Comparison of ENCODE assay signal across 18 cellular contexts in the genomic region with DNA sequence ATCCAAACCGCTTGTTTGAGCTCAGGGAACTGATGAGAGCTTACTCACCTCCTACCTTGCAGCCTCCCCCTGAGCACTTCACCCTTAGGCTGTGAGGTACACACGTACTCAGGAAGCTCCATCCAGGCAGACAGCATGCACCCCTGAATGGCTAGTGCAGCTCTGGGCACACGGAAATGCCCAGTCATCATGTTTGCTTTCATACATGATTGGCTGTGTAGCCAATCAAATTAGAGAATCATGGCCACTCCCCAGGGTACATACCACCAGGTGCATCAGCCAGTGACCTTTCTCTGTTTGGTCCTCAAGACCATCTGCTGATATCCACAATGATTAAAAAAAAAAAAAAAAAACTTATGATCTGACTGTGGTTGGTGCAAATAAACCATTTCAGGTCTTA. TPM values are rescaled to one million over a fixed set of nuclear protein-coding genes. Genes with fewer than 3 reads are reported as not detected.
DNase-seq lines count a peak whose midpoint lies in the region; TF ChIP-seq lines count a peak whose summit lies in the region.
"Had no signal": no experiment of that assay in that cellular context is flagged by ENCODE, and none has a peak within 500 bp of the region (broad histone marks: within the 10 kb centered on the region; RNA-seq: fewer than 3 reads in every experiment).

No MANE protein-coding gene starts in this region.

- DNase-seq in NCI-H748 (lab: John Stamatoyannopoulos, UW; ENCODE audit: unreplicated experiment) (peak; percentile 79), NCI-H748 treated with DMSO at 0.1 percent for 48 hours (lab: John Stamatoyannopoulos, UW) (no peak), SHP77 (lab: John Stamatoyannopoulos, UW) (peak; percentile 93 to 96), epithelial cell of esophagus (ENCODE audit: low read depth) (peak; percentile 27), stomach (no peak), progenitor cell of endocrine pancreas (ENCODE audit: low spot score, unreplicated experiment) (no peak), LoVo (ENCODE audit: low spot score) (no peak)
- DNase-seq in stimulated activated CD4-positive, alpha-beta T cell treated with anti-CD3 and anti-CD28 coated beads, Interleukin-1b, Interleukin-23, amount 100 ng/mL, for 48 hours: no peak
- DNase-seq: DND-41; GF-D8; H9; NCI-H187; NCI-H446; NK-92 treated with Interleukin-12 subunit alpha and Interleukin-12 subunit beta, amount 100 ng/mL, for 24 hours; OCI-M1; RPMI8226; T-cell had no signal

- no peaks in the 10 kb centered on the region for H3K9me3 Mint-ChIP-seq in progenitor cell of endocrine pancreas (ENCODE audit: low read depth)
- H3K9me3 Mint-ChIP-seq: H9 had no signal

- H3K4me3 ChIP-seq in epithelial cell of esophagus (ENCODE audit: low read length): no peak overlapping the region
- no peak overlapping the region for H3K4me3 ChIP-seq in stomach

- H3K9me3 ChIP-seq in stomach: no peaks in the 10 kb centered on the region

- peaks cover 10% of the 10 kb centered on the region for H3K36me3 Mint-ChIP-seq in progenitor cell of endocrine pancreas (ENCODE audit: insufficient read depth)
- H3K36me3 Mint-ChIP-seq: CD14-positive monocyte, T-cell had no signal

- peak overlapping the region; percentile 3 to 83 (median 57) for H3K27ac ChIP-seq in stomach

- peaks cover 18 to 56% (median 48%) of the 10 kb centered on the region in 4 donors for H3K4me1 ChIP-seq in stomach

- TF ChIP-seq EP300 in stomach (IDR thresholded peaks at IDR 0.05): no peak

- intact Hi-C loops in stomach (cut with DNase I; ENCODE audit: low total_unique reads): no loop called here

- H3K27me3 Mint-ChIP-seq in progenitor cell of endocrine pancreas: no peaks in the 10 kb centered on the region

- 44 to 67% (median 52%) methylated on average over 3 of the region's 3 CpGs for WGBS in stomach, 5 donors

- H3K4me3 Mint-ChIP-seq in progenitor cell of endocrine pancreas (ENCODE audit: low read depth): no peak overlapping the region
- H3K4me3 Mint-ChIP-seq: CD14-positive monocyte, H9, T-cell had no signal

- peaks cover 38% of the 10 kb centered on the region for H3K4me1 Mint-ChIP-seq in progenitor cell of endocrine pancreas (ENCODE audit: low read depth)
- H3K4me1 Mint-ChIP-seq: CD14-positive monocyte, T-cell had no signal

- H3K27me3 ChIP-seq in stomach: no peaks in the 10 kb centered on the region

- TF ChIP-seq POLR2A in stomach (IDR thresholded peaks at IDR 0.05): no peak

- H3K27ac Mint-ChIP-seq in progenitor cell of endocrine pancreas: no peak overlapping the region
- H3K27ac Mint-ChIP-seq: CD14-positive monocyte, H9, T-cell had no signal

- TF ChIP-seq CTCF in epithelial cell of esophagus (IDR thresholded peaks at IDR 0.05; ENCODE audit: insufficient read depth, low read depth, low read length, missing control alignments) (no peak), stomach (IDR thresholded peaks at IDR 0.05) (no peak), progenitor cell of endocrine pancreas (IDR thresholded peaks at IDR 0.05; ENCODE audit: unreplicated experiment) (no peak)

- H3K36me3 ChIP-seq in stomach: no peaks in the 10 kb centered on the region

RNA-seq across cellular contexts. Expression of a gene that starts 42.1 kb away (rescaled TPM):
- 10 to 100 TPM; 15.2 to 99.9 (median 55.2) TPM for total RNA-seq in stomach
- polyA plus RNA-seq in stomach: 1 to 10 TPM; 1.4 to 7.3 (median 6.4) TPM
- 32.0 and 33.4 TPM in 2 replicates for total RNA-seq in progenitor cell of endocrine pancreas

Comparison
In these comparisons a context has a peak if more than half of its experiments do, and no peak if none do; other contexts are left out.
1. DNase-seq: peak in NCI-H748 (single experiment), SHP77 (2 of 2) and epithelial cell of esophagus (single experiment); none in NCI-H748 treated with DMSO at 0.1 percent for 48 hours (single experiment), stomach (single experiment), stimulated activated CD4-positive, alpha-beta T cell treated with anti-CD3 and anti-CD28 coated beads, Interleukin-1b, Interleukin-23, amount 100 ng/mL, for 48 hours (single experiment), progenitor cell of endocrine pancreas (single experiment) and LoVo (single experiment).